Comparison of ENCODE assay signal across 12 cellular contexts in genomic region chr16:69924777-69925191, GRCh38. TPM values are rescaled to one million over a fixed set of nuclear protein-coding genes. Genes with fewer than 3 reads are reported as not detected.
DNase-seq lines count a peak whose midpoint lies in the region; ATAC-seq and TF ChIP-seq lines count a peak whose summit lies in the region.
"Had no signal": no experiment of that assay in that cellular context is flagged by ENCODE, and none has a peak within 500 bp of the region (broad histone marks: within the 10 kb centered on the region; RNA-seq: fewer than 3 reads in every experiment).

No MANE protein-coding gene starts in this region.

- H3K27ac Mint-ChIP-seq in HFFc6 = no peak overlapping the region
- H3K27ac Mint-ChIP-seq: CD4-positive, alpha-beta T cell; stimulated activated effector memory CD8-positive, alpha-beta T cell treated with anti-CD3 and anti-CD28 coated beads, Interleukin-12 subunit alpha, Interleukin-12 subunit beta, amount 100 ng/mL, for 72 hours had no signal

- H3K36me3 Mint-ChIP-seq in HFFc6 (ENCODE audit: low read depth) = no peaks in the 10 kb centered on the region

- POLR2A ChIA-PET in BJ (lab: Charles Lee) = no interaction called here

- H3K4me1 Mint-ChIP-seq in HFFc6 (ENCODE audit: low read depth) = peaks cover 10% of the 10 kb centered on the region; the same call in 1 of the 2 replicates

- no peaks in the 10 kb centered on the region; the same call in 1 of the 2 replicates for H3K36me3 ChIP-seq in BJ (ENCODE audit: control insufficient read depth, insufficient read depth, low read length)
- peaks cover 0 to 12% of the 10 kb centered on the region in 2 donors for H3K36me3 ChIP-seq in psoas muscle (ENCODE audit: insufficient read depth in 1 of 2, low read depth in 1 of 2)

- H3K4me1 ChIP-seq in right cardiac atrium (ENCODE audit: control insufficient read depth, insufficient read depth, low read length) = peaks cover 9% of the 10 kb centered on the region
- H3K4me1 ChIP-seq in psoas muscle = peaks cover 23% of the 10 kb centered on the region

- WGBS in right cardiac atrium = 31% methylated on average over 19 of the region's 19 CpGs
- WGBS in psoas muscle, 3 donors = 60 to 72% (median 67%) methylated on average over 18 to 19 of the region's 19 CpGs

- ATAC-seq in right cardiac atrium (peak; percentile 89 to 94), psoas muscle (peak in 2 of 4 donors; percentile 17 to 51), HG03442 (IDR thresholded peaks at IDR 0.05; ENCODE audit: unreplicated experiment) (no peak)
- ATAC-seq: stimulated activated effector memory CD8-positive, alpha-beta T cell treated with anti-CD3 and anti-CD28 coated beads, Interleukin-12 subunit alpha, Interleukin-12 subunit beta, amount 100 ng/mL, for 72 hours had no signal

- H3K27me3 ChIP-seq in BJ (ENCODE audit: control insufficient read depth, insufficient read depth, low read length) = no peaks in the 10 kb centered on the region
- no peaks in the 10 kb centered on the region for H3K27me3 ChIP-seq in right cardiac atrium (ENCODE audit: control insufficient read depth, insufficient read depth)
- no peaks in the 10 kb centered on the region for H3K27me3 ChIP-seq in psoas muscle (ENCODE audit: insufficient read depth in 3 of 3, low read length in 2 of 3)

- H3K4me3 ChIP-seq in BJ (ENCODE audit: low read depth, low read length) = peak overlapping the region; percentile 8; the same call in 1 of the 2 replicates
- no peak overlapping the region for H3K4me3 ChIP-seq in astrocyte of the cerebellum (ENCODE audit: low read depth, low read length)
- peak overlapping the region; percentile 12 for H3K4me3 ChIP-seq in right cardiac atrium (ENCODE audit: low read length)
- H3K4me3 ChIP-seq in psoas muscle = peak overlapping the region; percentile 47

- DNase-seq in BJ (ENCODE audit: low read depth) (peak; percentile 67), astrocyte of the cerebellum (ENCODE audit: low read depth) (peak; percentile 40), right cardiac atrium (peak; percentile 84 to 92 (median 92)), psoas muscle (peak; percentile 59 to 79), HFFc6 (no peak), NCI-H774 (lab: John Stamatoyannopoulos, UW) (no peak), NOMO-1 (lab: John Stamatoyannopoulos, UW; ENCODE audit: unreplicated experiment in 2 of 2) (no peak)
- DNase-seq: activated T-cell treated with anti-CD3 and anti-CD28 coated beads for 4 hours; CD4-positive, alpha-beta T cell; MV-4-11 had no signal

- TF ChIP-seq CTCF in BJ (IDR thresholded peaks at IDR 0.05; ENCODE audit: insufficient read depth, low read depth, low read length) (no peak), astrocyte of the cerebellum (IDR thresholded peaks at IDR 0.05; ENCODE audit: low read depth, low read length, missing control alignments) (no peak), psoas muscle (IDR thresholded peaks at IDR 0.05) (no peak), HFFc6 (IDR thresholded peaks at IDR 0.05) (no peak)

- H3K27ac ChIP-seq in right cardiac atrium (ENCODE audit: low read length) (peak overlapping the region; percentile 77), psoas muscle (peak overlapping the region; percentile 73)

- in situ Hi-C loops in astrocyte of the cerebellum (cut with HindIII; ENCODE audit: low sequenced_read_pairs) = no loop called here

- no peaks in the 10 kb centered on the region for H3K27me3 Mint-ChIP-seq in HFFc6 (ENCODE audit: insufficient read depth)
- H3K27me3 Mint-ChIP-seq: CD4-positive, alpha-beta T cell had no signal

- H3K4me3 Mint-ChIP-seq in HFFc6 = no peak overlapping the region
- H3K4me3 Mint-ChIP-seq: CD4-positive, alpha-beta T cell; stimulated activated effector memory CD8-positive, alpha-beta T cell treated with anti-CD3 and anti-CD28 coated beads, Interleukin-12 subunit alpha, Interleukin-12 subunit beta, amount 100 ng/mL, for 72 hours had no signal

- H3K9me3 ChIP-seq in right cardiac atrium (ENCODE audit: control insufficient read depth, low read length) (no peaks in the 10 kb centered on the region), psoas muscle (no peaks in the 10 kb centered on the region)

- intact Hi-C loops in right cardiac atrium (cut with DNase I) = loop anchor here in 1 of 4 donors (5.0 kb wide), 1 partner anchor 37 kb away; no protein-coding TSS in a partner anchor
- intact Hi-C loops in psoas muscle (cut with DNase I) = loop anchor here in 1 of 2 donors (5.0 kb wide), 1 partner anchor 62 kb away; no protein-coding TSS in a partner anchor

- CTCF ChIA-PET in BJ (lab: Yijun Ruan, JAX) = interaction anchor here (0.6 to 17.1 kb wide), 3 partner anchors 9 to 129 kb away, joined by 3 to 318 read pairs (median 4); no protein-coding TSS in a partner anchor

- no peaks in the 10 kb centered on the region for H3K9me3 Mint-ChIP-seq in HFFc6
- H3K9me3 Mint-ChIP-seq: CD4-positive, alpha-beta T cell; stimulated activated effector memory CD8-positive, alpha-beta T cell treated with anti-CD3 and anti-CD28 coated beads, Interleukin-12 subunit alpha, Interleukin-12 subunit beta, amount 100 ng/mL, for 72 hours had no signal

RNA-seq across cellular contexts. Expression of gene CLEC18A, which starts 26.4 kb away (rescaled TPM):
- polyA plus RNA-seq in BJ (2011; rRNA removed) = 0.04 and 0.07 TPM in 2 replicates
- 0.24 and 0.36 TPM in 2 replicates for polyA minus RNA-seq in BJ (2011; rRNA and poly(A)+ RNA removed)
- under 1 TPM; 0.34 to 0.74 (median 0.48) TPM for total RNA-seq in right cardiac atrium
- 0.18 TPM for polyA plus RNA-seq in right cardiac atrium
- total RNA-seq in psoas muscle = under 1 TPM in 2 of 4 donors, not detected in 2; 0.21 to 0.22 TPM
- under 1 TPM; 0.10 to 0.27 (median 0.27) TPM for polyA plus RNA-seq in psoas muscle
- under 1 TPM in 2 of 6 experiments, not detected in 4; 0.14 TPM for total RNA-seq in HFFc6 (2021; fragmentation: NEBNext Ultra II Directional; extraction: Animal tissue kit (Norgen Biotek cat#: 25700))

Comparison
In these comparisons a context has a peak if more than half of its experiments do, and no peak if none do; other contexts are left out.
1. DNase-seq: peak in BJ (single experiment), astrocyte of the cerebellum (single experiment), right cardiac atrium (3 of 3) and psoas muscle (2 of 2); none in HFFc6 (single experiment), NCI-H774 (single experiment) and NOMO-1 (0 of 2).